In the genomic region with DNA sequence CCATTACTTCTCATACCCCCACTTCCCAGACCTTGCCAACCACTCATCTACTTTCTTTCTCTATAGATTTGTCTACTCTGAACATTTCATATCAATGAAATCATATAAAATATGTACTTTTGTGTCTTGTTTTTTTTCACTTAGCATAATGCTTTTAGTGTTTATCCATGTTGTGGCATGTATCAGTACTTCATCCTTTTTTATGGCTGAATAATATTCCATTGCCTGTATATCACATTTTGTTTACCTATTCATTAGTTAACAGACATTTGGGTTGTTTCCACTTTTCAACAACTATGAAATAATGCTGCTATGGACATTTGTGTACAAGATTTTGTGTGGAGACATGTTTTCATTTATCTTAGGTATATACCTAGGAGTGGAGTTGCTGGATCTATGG, we compare ENCODE assay signal across 23 cellular contexts.
"Had no signal": no experiment of that assay in that cellular context is flagged by ENCODE, and none has a peak within 500 bp of the region (broad histone marks: within the 10 kb centered on the region; RNA-seq: fewer than 3 reads in every experiment).

No MANE protein-coding gene starts in this region.

- H3K9me3 ChIP-seq: esophagus muscularis mucosa, gastroesophageal sphincter, heart left ventricle, left lung, lower lobe of right lung, mucosa of descending colon had no signal

- DNase-seq: dermis blood vessel endothelial cell; dorsolateral prefrontal cortex; effector CD4-positive, alpha-beta T cell; effector memory CD4-positive, alpha-beta T cell; foreskin keratinocyte; heart left ventricle; hypothalamus; immature natural killer cell; left cardiac atrium; left lung; left ventricle myocardium superior; lower lobe of right lung; mesenchymal stem cell; mucosa of descending colon; naive B cell; naive thymus-derived CD8-positive, alpha-beta T cell had no signal

- ATAC-seq: foreskin keratinocyte; gastroesophageal sphincter; heart left ventricle; left cardiac atrium; left lung; left ventricle myocardium superior; lower lobe of right lung; mucosa of descending colon; naive thymus-derived CD8-positive, alpha-beta T cell had no signal

- H3K27ac ChIP-seq: coronary artery, dorsolateral prefrontal cortex, esophagus muscularis mucosa, foreskin keratinocyte, gastroesophageal sphincter, heart left ventricle, hepatocyte, left lung, lower lobe of right lung had no signal

- H3K4me3 ChIP-seq: coronary artery, dorsolateral prefrontal cortex, esophagus muscularis mucosa, gastroesophageal sphincter, heart left ventricle, hepatocyte, left lung, lower lobe of right lung, mucosa of descending colon had no signal

- H3K4me1 ChIP-seq: esophagus muscularis mucosa, foreskin keratinocyte, gastroesophageal sphincter, heart left ventricle, left lung, lower lobe of right lung had no signal

- H3K4me2 ChIP-seq: hepatocyte had no signal

- FAIRE-seq: endothelial cell of umbilical vein, frontal cortex, keratinocyte had no signal
